ENCODE assay signal across 8 cellular contexts in genomic region chr6:25138697-25139051, GRCh38.
DNase-seq lines count a peak whose midpoint lies in the region; ATAC-seq and TF ChIP-seq lines count a peak whose summit lies in the region.

No MANE protein-coding gene starts in this region.

- peaks cover 2% of the 10 kb centered on the region for H3K4me1 ChIP-seq in mesenchymal stem cell (ENCODE audit: control insufficient read depth, insufficient read depth, low read depth, low read length)

- no peak for TF ChIP-seq CTCF in GM12864 (IDR thresholded peaks at IDR 0.05; ENCODE audit: low read depth, low read length, missing control alignments)
- TF ChIP-seq CTCF in brain (conservative IDR thresholded peaks at IDR 0.05): no peak

- peaks cover 0 to 13% of the 10 kb centered on the region in 2 experiments for H3K36me3 ChIP-seq in mesenchymal stem cell (ENCODE audit: control insufficient read depth in 1 of 2, insufficient read depth in 2 of 2, low read depth in 1 of 2, low read length in 2 of 2)

- no peak overlapping the region for H2BK120ac ChIP-seq in mesenchymal stem cell (ENCODE audit: low read depth, low read length)

- H3K27ac Mint-ChIP-seq in brain: peak overlapping the region in 4 of 5 experiments; percentile 30 to 89 (median 38)

- H3K4me3 ChIP-seq in GM12864 (ENCODE audit: low read depth, low read length) (peak overlapping the region; percentile 56), mesenchymal stem cell (ENCODE audit: insufficient read depth in 1 of 2, low read depth in 1 of 2, low read length in 2 of 2) (peak overlapping the region in 1 of 2 experiments; percentile 79)

- H2AK5ac ChIP-seq in mesenchymal stem cell (ENCODE audit: low read length, severe bottlenecking): no peak overlapping the region

- H3K27me3 ChIP-seq in mesenchymal stem cell (ENCODE audit: control insufficient read depth in 1 of 2, insufficient read depth in 1 of 2, low read length in 2 of 2): no peaks in the 10 kb centered on the region

- no peak overlapping the region for H2AFZ ChIP-seq in mesenchymal stem cell (ENCODE audit: low read depth, low read length)

- no peaks in the 10 kb centered on the region for H3K27me3 Mint-ChIP-seq in brain

- no peak overlapping the region for H2BK12ac ChIP-seq in mesenchymal stem cell (ENCODE audit: low read length in 2 of 2)

- H2BK5ac ChIP-seq in mesenchymal stem cell (ENCODE audit: low read depth, low read length, poor library complexity, severe bottlenecking): no peak overlapping the region

- no peaks in the 10 kb centered on the region for H3K36me3 Mint-ChIP-seq in brain

- H3K9me3 ChIP-seq in mesenchymal stem cell (ENCODE audit: control insufficient read depth, low read length): peaks cover 8% of the 10 kb centered on the region

- H3K4me2 ChIP-seq in mesenchymal stem cell (ENCODE audit: low read length, poor library complexity, severe bottlenecking): no peak overlapping the region

- H3K9me3 Mint-ChIP-seq in brain: peaks cover 0 to 10% (median 5%) of the 10 kb centered on the region in 5 experiments

- H3K14ac ChIP-seq in mesenchymal stem cell (ENCODE audit: low read length in 2 of 2): no peak overlapping the region

- no peak overlapping the region for H3K18ac ChIP-seq in mesenchymal stem cell (ENCODE audit: low read depth in 1 of 2, low read length in 2 of 2)

- H3K4me3 Mint-ChIP-seq in brain: peak overlapping the region in 3 of 5 experiments; percentile 39 to 75 (median 74)

- peak overlapping the region; percentile 95 for H3K9ac ChIP-seq in mesenchymal stem cell (ENCODE audit: low read length)

- no peak overlapping the region for H3K23ac ChIP-seq in mesenchymal stem cell (ENCODE audit: low read length in 2 of 2)

- no peak overlapping the region for H4K8ac ChIP-seq in mesenchymal stem cell (ENCODE audit: low read length)

- H2BK15ac ChIP-seq in mesenchymal stem cell (ENCODE audit: low read depth, poor library complexity, severe bottlenecking): no peak overlapping the region

- H3K4ac ChIP-seq in mesenchymal stem cell (ENCODE audit: low read depth in 1 of 2, low read length in 2 of 2): no peak overlapping the region

- 47% methylated on average over 1 of the region's 2 CpGs for whole genome bisulfite sequencing in mesenchymal stem cell

- H3K4me1 Mint-ChIP-seq in brain: peaks cover 8% of the 10 kb centered on the region

- no peak overlapping the region for H3K27ac ChIP-seq in mesenchymal stem cell (ENCODE audit: low read length, poor library complexity, severe bottlenecking)

- no peak overlapping the region for H4K91ac ChIP-seq in mesenchymal stem cell (ENCODE audit: low read length)

- ATAC-seq in HG03196 (IDR thresholded peaks at IDR 0.05; ENCODE audit: unreplicated experiment): peak; percentile 14

- DNase-seq in GM12864 (ENCODE audit: low read depth) (peak; percentile 24), mesenchymal stem cell (no peak), NCI-H2029 (lab: John Stamatoyannopoulos, UW) (no peak), NCI-H146 (lab: John Stamatoyannopoulos, UW) (no peak), NCI-H446 treated with DMSO at 0.1 percent for 48 hours (lab: John Stamatoyannopoulos, UW) (no peak)
- no peak for DNase-seq in activated CD4-positive, alpha-beta T cell treated with anti-CD3 and anti-CD28 coated beads for 1 hour

- H3K79me1 ChIP-seq in mesenchymal stem cell (replicated peaks; ENCODE audit: low read length, poor library complexity, severe bottlenecking): no peaks in the 10 kb centered on the region
